19 cellular contexts compared by ENCODE assay signal in the genomic region with DNA sequence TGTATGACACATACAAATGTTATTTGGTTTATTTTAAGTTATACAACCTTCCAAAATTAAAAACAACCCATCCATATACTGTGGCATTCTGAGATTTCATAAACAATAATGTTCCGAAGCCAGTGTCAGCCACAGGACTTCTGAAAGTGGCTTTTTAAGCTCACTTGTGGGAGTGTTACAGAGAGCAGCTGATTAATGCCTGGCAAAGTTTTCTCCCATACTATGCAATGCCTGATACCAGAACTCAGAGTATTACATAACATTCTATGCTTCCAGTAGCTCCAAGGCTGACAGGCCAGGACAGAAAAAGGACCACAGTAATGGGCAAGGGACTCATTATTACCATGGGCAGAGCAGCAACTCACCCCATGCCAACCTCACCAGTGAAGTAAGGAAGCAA. TPM values are rescaled to one million over a fixed set of nuclear protein-coding genes. Genes with fewer than 3 reads are reported as not detected.
DNase-seq lines count a peak whose midpoint lies in the region; ATAC-seq and TF ChIP-seq lines count a peak whose summit lies in the region.
"Had no signal": no experiment of that assay in that cellular context is flagged by ENCODE, and none has a peak within 500 bp of the region (broad histone marks: within the 10 kb centered on the region; RNA-seq: fewer than 3 reads in every experiment).

No MANE protein-coding gene starts in this region.

- H3K4me1 Mint-ChIP-seq in CD4-positive, alpha-beta memory T cell, result peaks cover 32 to 85% (median 58%) of the 10 kb centered on the region in 4 donors
- peaks cover 69% of the 10 kb centered on the region for H3K4me1 Mint-ChIP-seq in activated CD8-positive, alpha-beta T cell treated with anti-CD3 and anti-CD28 coated beads for 36 hours (ENCODE audit: low read depth)

- no peak overlapping the region for H3K9ac ChIP-seq in BLaER1

- H3K27ac Mint-ChIP-seq in CD4-positive, alpha-beta memory T cell, result peak overlapping the region; percentile 68 to 96 (median 89)
- peak overlapping the region; percentile 96 for H3K27ac Mint-ChIP-seq in activated CD8-positive, alpha-beta T cell treated with anti-CD3 and anti-CD28 coated beads for 36 hours

- TF ChIP-seq CTCF in activated CD8-positive, alpha-beta T cell treated with anti-CD3 and anti-CD28 coated beads for 36 hours (IDR thresholded peaks at IDR 0.05), result no peak

- POLR2A ChIA-PET in CD4-positive, alpha-beta memory T cell (lab: Charles Lee; ENCODE audit: partially characterized antibody), result interaction anchor here (1.1 to 3.3 kb wide), 7 partner anchors 15 to 34 kb away, joined by 3 to 49 read pairs (median 7); a partner anchor contains a TSS
- POLR2A ChIA-PET in activated CD8-positive, alpha-beta T cell treated with anti-CD3 and anti-CD28 coated beads for 36 hours (lab: Charles Lee), result interaction anchor here (0.6 to 3.5 kb wide), 6 partner anchors 10 to 35 kb away, joined by 3 to 23 read pairs (median 6); no protein-coding TSS in a partner anchor

- peaks cover 0 to 3% (median 0%) of the 10 kb centered on the region in 8 donors for H3K9me3 Mint-ChIP-seq in CD4-positive, alpha-beta memory T cell
- H3K9me3 Mint-ChIP-seq in activated CD8-positive, alpha-beta T cell treated with anti-CD3 and anti-CD28 coated beads for 36 hours, result peaks cover 2% of the 10 kb centered on the region

- H3K36me3 ChIP-seq in BLaER1, result no peaks in the 10 kb centered on the region
- H3K36me3 ChIP-seq in CD4-positive, alpha-beta memory T cell (ENCODE audit: insufficient read depth, low read length), result no peaks in the 10 kb centered on the region
- H3K36me3 ChIP-seq: ascending aorta had no signal

- CTCF ChIA-PET in CD4-positive, alpha-beta memory T cell (lab: Charles Lee; ENCODE audit: partially characterized antibody), result interaction anchor here (1.1 to 3.2 kb wide), 8 partner anchors 19 to 71 kb away, joined by 3 to 15 read pairs (median 6); a partner anchor contains a TSS
- CTCF ChIA-PET in activated CD8-positive, alpha-beta T cell treated with anti-CD3 and anti-CD28 coated beads for 36 hours (lab: Charles Lee), result interaction anchor here (1.1 to 3.9 kb wide), 4 partner anchors 13 to 34 kb away, joined by 3 to 16 read pairs (median 6); a partner anchor contains a TSS

- peak overlapping the region in 3 of 8 donors; percentile 59 to 75 (median 62) for H3K4me3 Mint-ChIP-seq in CD4-positive, alpha-beta memory T cell
- H3K4me3 Mint-ChIP-seq in activated CD8-positive, alpha-beta T cell treated with anti-CD3 and anti-CD28 coated beads for 36 hours, result peak overlapping the region; percentile 50

- H3K27me3 ChIP-seq in BLaER1, result no peaks in the 10 kb centered on the region
- no peaks in the 10 kb centered on the region for H3K27me3 ChIP-seq in CD4-positive, alpha-beta memory T cell (ENCODE audit: insufficient read depth, low read length)
- H3K27me3 ChIP-seq: ascending aorta, testis had no signal

- H3K9me3 ChIP-seq in BLaER1, result no peaks in the 10 kb centered on the region
- H3K9me3 ChIP-seq in CD4-positive, alpha-beta memory T cell (ENCODE audit: control insufficient read depth in 1 of 2, low read length in 2 of 2), result no peaks in the 10 kb centered on the region
- H3K9me3 ChIP-seq: ascending aorta, testis had no signal

- no peak overlapping the region for H3K4me3 ChIP-seq in BLaER1
- H3K4me3 ChIP-seq in CD4-positive, alpha-beta memory T cell (ENCODE audit: low read length in 2 of 2), result no peak overlapping the region
- H3K4me3 ChIP-seq: ascending aorta, SK-N-MC, testis had no signal

- H3K27ac ChIP-seq in BLaER1, result peak overlapping the region; percentile 47; the same call in 1 of the 2 replicates
- H3K27ac ChIP-seq in CD4-positive, alpha-beta memory T cell (ENCODE audit: low read depth, low read length), result peak overlapping the region; percentile 22
- H3K27ac ChIP-seq: ascending aorta, SK-N-MC, testis had no signal

- H3K36me3 Mint-ChIP-seq in CD4-positive, alpha-beta memory T cell, result peaks cover 0 to 4% of the 10 kb centered on the region in 2 donors
- H3K36me3 Mint-ChIP-seq in activated CD8-positive, alpha-beta T cell treated with anti-CD3 and anti-CD28 coated beads for 36 hours (ENCODE audit: low read depth), result peaks cover 17% of the 10 kb centered on the region

- H3K4me2 ChIP-seq in BLaER1, result peak overlapping the region; percentile 77

- H4K20me1 ChIP-seq in BLaER1, result no peaks in the 10 kb centered on the region

- ATAC-seq in activated CD8-positive, alpha-beta T cell treated with anti-CD3 and anti-CD28 coated beads for 36 hours, result no peak
- no peak for ATAC-seq in GM21576 (IDR thresholded peaks at IDR 0.05; ENCODE audit: unreplicated experiment)

- no peaks in the 10 kb centered on the region for H3K27me3 Mint-ChIP-seq in CD4-positive, alpha-beta memory T cell
- H3K27me3 Mint-ChIP-seq in activated CD8-positive, alpha-beta T cell treated with anti-CD3 and anti-CD28 coated beads for 36 hours, result no peaks in the 10 kb centered on the region
- H3K27me3 Mint-ChIP-seq: B cell had no signal

- no peak for DNase-seq in CD4-positive, alpha-beta memory T cell
- DNase-seq in activated CD8-positive, alpha-beta T cell treated with anti-CD3 and anti-CD28 coated beads for 36 hours, result no peak
- DNase-seq in fibroblast of peridontal ligament (ENCODE audit: extremely low read depth), result peak; percentile 4
- no peak for DNase-seq in DMS153 treated with DMSO at 0.1 percent for 48 hours (lab: John Stamatoyannopoulos, UW; ENCODE audit: unreplicated experiment)
- no peak for DNase-seq in NCI-H1930 (lab: John Stamatoyannopoulos, UW)
- DNase-seq: Kasumi-1; mammary epithelial cell; NCI-H1417; NCI-H69; stimulated activated CD4-positive, alpha-beta T cell treated with anti-CD3 and anti-CD28 coated beads, Interleukin-4, amount 100 ng/mL, for 1 hour; testis had no signal

- H3K4me1 ChIP-seq in BLaER1, result peaks cover 38% of the 10 kb centered on the region
- H3K4me1 ChIP-seq in CD4-positive, alpha-beta memory T cell (ENCODE audit: insufficient read depth, low read length), result peaks cover 85% of the 10 kb centered on the region
- H3K4me1 ChIP-seq: testis had no signal

- intact Hi-C loops in CD4-positive, alpha-beta memory T cell (cut with micrococcal nuclease), result loop anchor here (1.0 to 5.0 kb wide), 2 partner anchors 9 to 1370 kb away; no protein-coding TSS in a partner anchor
- intact Hi-C loops in activated CD8-positive, alpha-beta T cell treated with anti-CD3 and anti-CD28 coated beads for 36 hours (cut with micrococcal nuclease), result no loop called here

RNA-seq across cellular contexts. Expression of a gene that starts 29.3 kb away (rescaled TPM):
- 100 to 1,000 TPM; 233 to 257 TPM for total RNA-seq in CD4-positive, alpha-beta memory T cell
- polyA plus RNA-seq in CD4-positive, alpha-beta memory T cell, result 100 to 1,000 TPM in 1 of 2 donors, 10 to 100 TPM in 1; 92.8 to 126 TPM
- total RNA-seq in activated CD8-positive, alpha-beta T cell treated with anti-CD3 and anti-CD28 coated beads for 36 hours, result 100 to 1,000 TPM in 1 of 2 experiments, 10 to 100 TPM in 1; 99.7 to 106 TPM
- total RNA-seq: ascending aorta, B cell, chondrocyte, HT-29, osteocyte had no signal
